17 cellular contexts compared by ENCODE assay signal in genomic region chr1:64000021-64000420, GRCh38.
DNase-seq lines count a peak whose midpoint lies in the region; ATAC-seq and TF ChIP-seq lines count a peak whose summit lies in the region.
"Had no signal": no experiment of that assay in that cellular context is flagged by ENCODE, and none has a peak within 500 bp of the region (broad histone marks: within the 10 kb centered on the region; RNA-seq: fewer than 3 reads in every experiment).

No MANE protein-coding gene starts in this region.

- peaks cover 3 to 23% of the 10 kb centered on the region in 2 donors for H3K4me1 Mint-ChIP-seq in immature natural killer cell
- H3K4me1 Mint-ChIP-seq: activated naive CD4-positive, alpha-beta T cell treated with anti-CD3 and anti-CD28 coated beads, Interleukin-2, amount 10 ng/mL, durations not matched to agents 7 days and 5 days had no signal

- H3K36me3 ChIP-seq in MG63, result no peaks in the 10 kb centered on the region
- H3K36me3 ChIP-seq: BLaER1, colonic mucosa, uterus had no signal

- TF ChIP-seq CTCF in astrocyte of the spinal cord (IDR thresholded peaks at IDR 0.05; ENCODE audit: low read depth, low read length), result no peak

- no peaks in the 10 kb centered on the region; the same call in 1 of the 2 replicates for H3K9me3 ChIP-seq in MG63
- H3K9me3 ChIP-seq: BLaER1, colonic mucosa, uterus had no signal

- in situ Hi-C loops in astrocyte of the spinal cord (cut with HindIII; ENCODE audit: low sequenced_read_pairs), result no loop called here

- H3K36me3 Mint-ChIP-seq in activated naive CD4-positive, alpha-beta T cell treated with anti-CD3 and anti-CD28 coated beads, Interleukin-2, amount 50 U/mL, for 72 hours, result no peaks in the 10 kb centered on the region
- H3K36me3 Mint-ChIP-seq in immature natural killer cell, result no peaks in the 10 kb centered on the region
- H3K36me3 Mint-ChIP-seq: activated naive CD4-positive, alpha-beta T cell treated with anti-CD3 and anti-CD28 coated beads, Interleukin-2, amount 10 ng/mL, durations not matched to agents 7 days and 5 days had no signal

- no peak overlapping the region for H3K4me3 Mint-ChIP-seq in immature natural killer cell
- H3K4me3 Mint-ChIP-seq: activated naive CD4-positive, alpha-beta T cell treated with anti-CD3 and anti-CD28 coated beads, Interleukin-2, amount 10 ng/mL, durations not matched to agents 7 days and 5 days had no signal

- DNase-seq in DMS53 (lab: John Stamatoyannopoulos, UW) (peak; percentile 57), MG63 (peak; percentile 6), astrocyte of the spinal cord (ENCODE audit: low read depth, low spot score) (peak; percentile 48), left kidney (ENCODE audit: low read depth, low spot score) (peak; percentile 86), immature natural killer cell (no peak), NCI-H2227 treated with DMSO at 0.1 percent for 48 hours (lab: John Stamatoyannopoulos, UW) (no peak)
- DNase-seq in activated naive CD4-positive, alpha-beta T cell treated with anti-CD3 and anti-CD28 coated beads, Interleukin-2, amount 50 U/mL, for 72 hours (ENCODE audit: low spot score in 2 of 2), result no peak
- DNase-seq: activated naive CD4-positive, alpha-beta T cell treated with anti-CD3 and anti-CD28 coated beads, Interleukin-2, amount 10 ng/mL, durations not matched to agents 7 days and 5 days; colonic mucosa; H7; NCI-H1436; stimulated activated CD4-positive, alpha-beta T cell treated with anti-CD3 and anti-CD28 coated beads, Interleukin-1b, Interleukin-23, amount 100 ng/mL, for 48 hours; uterus had no signal

- no peak overlapping the region for H3K4me3 ChIP-seq in MG63
- H3K4me3 ChIP-seq in astrocyte of the spinal cord (ENCODE audit: low read depth, low read length), result no peak overlapping the region
- H3K4me3 ChIP-seq: BLaER1, colonic mucosa, uterus had no signal

- peaks cover 0 to 3% (median 3%) of the 10 kb centered on the region in 3 donors for H3K27me3 Mint-ChIP-seq in immature natural killer cell (ENCODE audit: low read depth in 3 of 3)
- H3K27me3 Mint-ChIP-seq: progenitor cell of endocrine pancreas had no signal

- no peaks in the 10 kb centered on the region for H3K9me3 Mint-ChIP-seq in activated naive CD4-positive, alpha-beta T cell treated with anti-CD3 and anti-CD28 coated beads, Interleukin-2, amount 50 U/mL, for 72 hours
- no peaks in the 10 kb centered on the region for H3K9me3 Mint-ChIP-seq in immature natural killer cell
- H3K9me3 Mint-ChIP-seq: activated naive CD4-positive, alpha-beta T cell treated with anti-CD3 and anti-CD28 coated beads, Interleukin-2, amount 10 ng/mL, durations not matched to agents 7 days and 5 days had no signal

- no peaks in the 10 kb centered on the region for H3K27me3 ChIP-seq in MG63
- H3K27me3 ChIP-seq: BLaER1, colonic mucosa, uterus had no signal

- no peak overlapping the region for H3K27ac Mint-ChIP-seq in activated naive CD4-positive, alpha-beta T cell treated with anti-CD3 and anti-CD28 coated beads, Interleukin-2, amount 50 U/mL, for 72 hours
- no peak overlapping the region for H3K27ac Mint-ChIP-seq in immature natural killer cell
- H3K27ac Mint-ChIP-seq: activated naive CD4-positive, alpha-beta T cell treated with anti-CD3 and anti-CD28 coated beads, Interleukin-2, amount 10 ng/mL, durations not matched to agents 7 days and 5 days; progenitor cell of endocrine pancreas had no signal

- ATAC-seq in activated naive CD4-positive, alpha-beta T cell treated with anti-CD3 and anti-CD28 coated beads, Interleukin-2, amount 50 U/mL, for 72 hours, result no peak
- ATAC-seq in HG03095 (IDR thresholded peaks at IDR 0.05; ENCODE audit: unreplicated experiment), result no peak
- ATAC-seq: esophagus mucosa had no signal

Comparison
In these comparisons a context has a peak if more than half of its experiments do, and no peak if none do; other contexts are left out.
1. DNase-seq: peak in DMS53 (single experiment), MG63 (single experiment), astrocyte of the spinal cord (single experiment) and left kidney (single experiment); none in activated naive CD4-positive, alpha-beta T cell treated with anti-CD3 and anti-CD28 coated beads, Interleukin-2, amount 50 U/mL, for 72 hours (0 of 2), immature natural killer cell (0 of 3) and NCI-H2227 treated with DMSO at 0.1 percent for 48 hours (single experiment).